ENCODE assay signal across 11 cellular contexts in genomic region chr10:119441151-119441821, GRCh38.
DNase-seq lines count a peak whose midpoint lies in the region; ATAC-seq and TF ChIP-seq lines count a peak whose summit lies in the region.
"Had no signal": no experiment of that assay in that cellular context is flagged by ENCODE, and none has a peak within 500 bp of the region (broad histone marks: within the 10 kb centered on the region; RNA-seq: fewer than 3 reads in every experiment).

No MANE protein-coding gene starts in this region.

- no peaks in the 10 kb centered on the region for H3K9me3 ChIP-seq in prostate gland

- peak; percentile 89 for DNase-seq in AG08395 (ENCODE audit: low spot score)
- peak; percentile 48 for DNase-seq in RPMI7951 (ENCODE audit: low read depth)
- DNase-seq in foreskin fibroblast, result peak; percentile 79 to 92
- DNase-seq in prostate gland (ENCODE audit: low spot score), result no peak
- no peak for DNase-seq in RKO (ENCODE audit: low spot score)
- no peak for DNase-seq in NCI-H1930 (lab: John Stamatoyannopoulos, UW)
- no peak for DNase-seq in T-helper 1 cell
- DNase-seq: activated CD4-positive, alpha-beta T cell treated with anti-CD3 and anti-CD28 coated beads for 1 hour; activated naive CD4-positive, alpha-beta T cell treated with Interleukin-2 at 50 U/mL for 16 hours; stimulated activated CD4-positive, alpha-beta T cell treated with anti-CD3 and anti-CD28 coated beads, Interleukin-4, amount 100 ng/mL, for 1 hour had no signal

- TF ChIP-seq POLR2A in prostate gland (IDR thresholded peaks at IDR 0.05), result no peak

- H3K36me3 ChIP-seq in prostate gland, result no peaks in the 10 kb centered on the region

- H3K4me3 ChIP-seq in foreskin fibroblast (ENCODE audit: low read depth in 1 of 2, low read length in 2 of 2) (no peak overlapping the region), prostate gland (no peak overlapping the region)

- peak overlapping the region; percentile 39 to 55 for H3K27ac ChIP-seq in prostate gland

- intact Hi-C loops in prostate gland (cut with DNase I), result no loop called here

- ATAC-seq in GM18868 (IDR thresholded peaks at IDR 0.05; ENCODE audit: unreplicated experiment), result no peak

- TF ChIP-seq CTCF in foreskin fibroblast (IDR thresholded peaks at IDR 0.05; ENCODE audit: low read depth, low read length) (no peak), prostate gland (IDR thresholded peaks at IDR 0.05) (no peak)

- no peaks in the 10 kb centered on the region for H3K4me1 ChIP-seq in prostate gland (replicated peaks)

- WGBS in prostate gland, result 67% methylated on average over 18 of the region's 18 CpGs

- no peaks in the 10 kb centered on the region for H3K27me3 ChIP-seq in prostate gland (replicated peaks; ENCODE audit: insufficient read depth)

Comparison
In these comparisons a context has a peak if more than half of its experiments do, and no peak if none do; other contexts are left out.
1. DNase-seq: peak in AG08395 (single experiment), RPMI7951 (single experiment) and foreskin fibroblast (2 of 2); none in prostate gland (single experiment), RKO (single experiment), NCI-H1930 (0 of 2) and T-helper 1 cell (0 of 5).